2 cellular contexts compared by ENCODE assay signal in the genomic region with DNA sequence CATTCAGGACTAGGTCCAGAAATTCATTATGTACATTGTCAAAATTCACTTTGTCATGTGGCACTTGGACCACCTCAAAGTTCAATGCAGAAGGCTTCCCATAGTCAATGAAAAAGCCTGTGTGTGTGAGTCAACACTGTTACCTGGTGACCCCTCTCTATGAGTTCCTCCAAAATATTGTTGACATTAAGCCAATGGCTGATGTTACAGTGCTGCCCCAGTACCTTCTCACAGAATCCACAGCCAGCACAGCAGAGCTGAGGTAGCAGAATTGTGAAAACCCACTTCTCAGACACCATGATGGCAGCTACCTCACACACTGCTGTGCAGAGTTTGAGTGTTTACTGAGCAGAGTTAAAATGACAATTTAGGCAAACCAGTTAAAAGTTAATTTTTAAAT.
TF ChIP-seq lines count a peak whose summit lies in the region.

No MANE protein-coding gene starts in this region.

TF ChIP-seq in A549, 52 proteins besides CTCF, POLR2A, EP300 and RAD21:
- TF ChIP-seq HMGXB4 (CRISPR knock-in tag; IDR thresholded peaks at IDR 0.05; ENCODE audit: borderline replicate concordance) (no peak), SMC3 (IDR thresholded peaks at IDR 0.05) (no peak), NPAS2 (CRISPR knock-in tag; IDR thresholded peaks at IDR 0.05; ENCODE audit: borderline replicate concordance) (no peak), TP53 (CRISPR knock-in tag; IDR thresholded peaks at IDR 0.05) (no peak), CBX2 (IDR thresholded peaks at IDR 0.05; ENCODE audit: borderline replicate concordance, low read depth) (no peak), RARB (CRISPR knock-in tag; IDR thresholded peaks at IDR 0.05) (no peak), RCOR1 (IDR thresholded peaks at IDR 0.05; ENCODE audit: low read depth, low read length) (no peak), FOSB (CRISPR knock-in tag; IDR thresholded peaks at IDR 0.05) (no peak), MAZ (IDR thresholded peaks at IDR 0.05; ENCODE audit: borderline replicate concordance, low read depth, low read length) (no peak), CBX8 (IDR thresholded peaks at IDR 0.05) (no peak)
- TF ChIP-seq, protein P1, sequence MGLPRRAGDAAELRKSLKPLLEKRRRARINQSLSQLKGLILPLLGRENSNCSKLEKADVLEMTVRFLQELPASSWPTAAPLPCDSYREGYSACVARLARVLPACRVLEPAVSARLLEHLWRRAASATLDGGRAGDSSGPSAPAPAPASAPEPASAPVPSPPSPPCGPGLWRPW (IDR thresholded peaks at IDR 0.05) = no peak

TF ChIP-seq in HepG2, 621 proteins besides CTCF, POLR2A, EP300 and RAD21:
- 0 out of 4 replicates have a peak, but pooled peaks of 1 of the 2 experiments have one; percentile 28 for TF ChIP-seq NR2F1 (CRISPR knock-in tag; IDR thresholded peaks at IDR 0.05)
- TF ChIP-seq ZNF605 (CRISPR knock-in tag; IDR thresholded peaks at IDR 0.05) = no peak
- TF ChIP-seq ZNF788 (CRISPR knock-in tag; IDR thresholded peaks at IDR 0.05; ENCODE audit: borderline replicate concordance) = no peak
- TF ChIP-seq ZNF615 (CRISPR knock-in tag; IDR thresholded peaks at IDR 0.05; ENCODE audit: borderline replicate concordance) = no peak
- TF ChIP-seq LCORL (IDR thresholded peaks at IDR 0.05) = no peak
- peak; percentile 57; the same call in 1 of the 2 replicates for TF ChIP-seq LCORL (CRISPR knock-in tag; IDR thresholded peaks at IDR 0.05)
- 0 out of 2 replicates have a peak, but pooled peaks have one; percentile 31 for TF ChIP-seq REPIN1 (CRISPR knock-in tag; IDR thresholded peaks at IDR 0.05; ENCODE audit: borderline replicate concordance, low read depth)
- TF ChIP-seq SOX13 (IDR thresholded peaks at IDR 0.05) = no peak
- TF ChIP-seq SOX13 (CRISPR knock-in tag; conservative IDR thresholded peaks at IDR 0.05 in 1 of 2, IDR thresholded peaks at IDR 0.05 in 1 of 2) = peak in 1 of 2 experiments; percentile 24; a peak in 1 of 4 replicates
- peak; percentile 65 for TF ChIP-seq TFE3 (CRISPR knock-in tag; IDR thresholded peaks at IDR 0.05)
- TF ChIP-seq PREB (CRISPR knock-in tag; IDR thresholded peaks at IDR 0.05) = no peak
- TF ChIP-seq ZNF552 (CRISPR knock-in tag; IDR thresholded peaks at IDR 0.05; ENCODE audit: borderline replicate concordance) = no peak
- TF ChIP-seq NR2F6 (IDR thresholded peaks at IDR 0.05) = 0 out of 2 replicates have a peak, but pooled peaks have one; percentile 34
- no peak for TF ChIP-seq NR2F6 (CRISPR knock-in tag; IDR thresholded peaks at IDR 0.05)
- peak; percentile 86; the same call in 1 of the 2 replicates for TF ChIP-seq HOMEZ (CRISPR knock-in tag; IDR thresholded peaks at IDR 0.05; ENCODE audit: low read depth)
- peak; percentile 27; the same call in 1 of the 2 replicates for TF ChIP-seq ZBTB7B (CRISPR knock-in tag; IDR thresholded peaks at IDR 0.05)
- TF ChIP-seq RARA (CRISPR knock-in tag; IDR thresholded peaks at IDR 0.05) = peak; percentile 82
- TF ChIP-seq ZNF629 (CRISPR knock-in tag; conservative IDR thresholded peaks at IDR 0.05) = 0 out of 2 replicates have a peak, but pooled peaks have one; percentile 22
- no peak for TF ChIP-seq JARID2 (CRISPR knock-in tag; IDR thresholded peaks at IDR 0.05; ENCODE audit: insufficient replicate concordance)
- peak; percentile 44; the same call in 1 of the 2 replicates for TF ChIP-seq FOXA3 (CRISPR knock-in tag; IDR thresholded peaks at IDR 0.05)
- TF ChIP-seq MAFF (IDR thresholded peaks at IDR 0.05; ENCODE audit: low read depth, low read length) = 0 out of 2 replicates have a peak, but pooled peaks have one; percentile 40
- TF ChIP-seq ZNF607 (CRISPR knock-in tag; IDR thresholded peaks at IDR 0.05; ENCODE audit: borderline replicate concordance) = no peak
- TF ChIP-seq ZFP82 (CRISPR knock-in tag; IDR thresholded peaks at IDR 0.05; ENCODE audit: borderline replicate concordance) = no peak
- TF ChIP-seq EHMT2 (IDR thresholded peaks at IDR 0.05; ENCODE audit: borderline replicate concordance, low read depth, low read length) = peak; percentile 40; the same call in 1 of the 2 replicates
- TF ChIP-seq ZMYM4 (CRISPR knock-in tag; IDR thresholded peaks at IDR 0.05) = peak; percentile 72
- TF ChIP-seq ZNF232 (CRISPR knock-in tag; IDR thresholded peaks at IDR 0.05; ENCODE audit: borderline replicate concordance) = no peak
- TF ChIP-seq ZNF776 (CRISPR knock-in tag; IDR thresholded peaks at IDR 0.05) = no peak
- peak; percentile 38; the same call in 1 of the 2 replicates for TF ChIP-seq FOSL2 (CRISPR knock-in tag; IDR thresholded peaks at IDR 0.05)
- peak; percentile 60 for TF ChIP-seq SALL1 (CRISPR knock-in tag; IDR thresholded peaks at IDR 0.05)
- TF ChIP-seq ZNF768 (CRISPR knock-in tag; IDR thresholded peaks at IDR 0.05) = no peak
- TF ChIP-seq, protein P2, sequence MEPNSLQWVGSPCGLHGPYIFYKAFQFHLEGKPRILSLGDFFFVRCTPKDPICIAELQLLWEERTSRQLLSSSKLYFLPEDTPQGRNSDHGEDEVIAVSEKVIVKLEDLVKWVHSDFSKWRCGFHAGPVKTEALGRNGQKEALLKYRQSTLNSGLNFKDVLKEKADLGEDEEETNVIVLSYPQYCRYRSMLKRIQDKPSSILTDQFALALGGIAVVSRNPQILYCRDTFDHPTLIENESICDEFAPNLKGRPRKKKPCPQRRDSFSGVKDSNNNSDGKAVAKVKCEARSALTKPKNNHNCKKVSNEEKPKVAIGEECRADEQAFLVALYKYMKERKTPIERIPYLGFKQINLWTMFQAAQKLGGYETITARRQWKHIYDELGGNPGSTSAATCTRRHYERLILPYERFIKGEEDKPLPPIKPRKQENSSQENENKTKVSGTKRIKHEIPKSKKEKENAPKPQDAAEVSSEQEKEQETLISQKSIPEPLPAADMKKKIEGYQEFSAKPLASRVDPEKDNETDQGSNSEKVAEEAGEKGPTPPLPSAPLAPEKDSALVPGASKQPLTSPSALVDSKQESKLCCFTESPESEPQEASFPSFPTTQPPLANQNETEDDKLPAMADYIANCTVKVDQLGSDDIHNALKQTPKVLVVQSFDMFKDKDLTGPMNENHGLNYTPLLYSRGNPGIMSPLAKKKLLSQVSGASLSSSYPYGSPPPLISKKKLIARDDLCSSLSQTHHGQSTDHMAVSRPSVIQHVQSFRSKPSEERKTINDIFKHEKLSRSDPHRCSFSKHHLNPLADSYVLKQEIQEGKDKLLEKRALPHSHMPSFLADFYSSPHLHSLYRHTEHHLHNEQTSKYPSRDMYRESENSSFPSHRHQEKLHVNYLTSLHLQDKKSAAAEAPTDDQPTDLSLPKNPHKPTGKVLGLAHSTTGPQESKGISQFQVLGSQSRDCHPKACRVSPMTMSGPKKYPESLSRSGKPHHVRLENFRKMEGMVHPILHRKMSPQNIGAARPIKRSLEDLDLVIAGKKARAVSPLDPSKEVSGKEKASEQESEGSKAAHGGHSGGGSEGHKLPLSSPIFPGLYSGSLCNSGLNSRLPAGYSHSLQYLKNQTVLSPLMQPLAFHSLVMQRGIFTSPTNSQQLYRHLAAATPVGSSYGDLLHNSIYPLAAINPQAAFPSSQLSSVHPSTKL (CRISPR knock-in tag; IDR thresholded peaks at IDR 0.05) = peak; percentile 38; the same call in 1 of the 2 replicates
- TF ChIP-seq PAXIP1 (CRISPR knock-in tag; conservative IDR thresholded peaks at IDR 0.05) = 0 out of 2 replicates have a peak, but pooled peaks have one; percentile 23
- 0 out of 2 replicates have a peak, but pooled peaks have one; percentile 51 for TF ChIP-seq ZMYM3 (CRISPR knock-in tag; IDR thresholded peaks at IDR 0.05)
- no peak for TF ChIP-seq SIX4 (CRISPR knock-in tag; IDR thresholded peaks at IDR 0.05)
- no peak for TF ChIP-seq ATM (IDR thresholded peaks at IDR 0.05; ENCODE audit: borderline replicate concordance)
- TF ChIP-seq, protein P3, sequence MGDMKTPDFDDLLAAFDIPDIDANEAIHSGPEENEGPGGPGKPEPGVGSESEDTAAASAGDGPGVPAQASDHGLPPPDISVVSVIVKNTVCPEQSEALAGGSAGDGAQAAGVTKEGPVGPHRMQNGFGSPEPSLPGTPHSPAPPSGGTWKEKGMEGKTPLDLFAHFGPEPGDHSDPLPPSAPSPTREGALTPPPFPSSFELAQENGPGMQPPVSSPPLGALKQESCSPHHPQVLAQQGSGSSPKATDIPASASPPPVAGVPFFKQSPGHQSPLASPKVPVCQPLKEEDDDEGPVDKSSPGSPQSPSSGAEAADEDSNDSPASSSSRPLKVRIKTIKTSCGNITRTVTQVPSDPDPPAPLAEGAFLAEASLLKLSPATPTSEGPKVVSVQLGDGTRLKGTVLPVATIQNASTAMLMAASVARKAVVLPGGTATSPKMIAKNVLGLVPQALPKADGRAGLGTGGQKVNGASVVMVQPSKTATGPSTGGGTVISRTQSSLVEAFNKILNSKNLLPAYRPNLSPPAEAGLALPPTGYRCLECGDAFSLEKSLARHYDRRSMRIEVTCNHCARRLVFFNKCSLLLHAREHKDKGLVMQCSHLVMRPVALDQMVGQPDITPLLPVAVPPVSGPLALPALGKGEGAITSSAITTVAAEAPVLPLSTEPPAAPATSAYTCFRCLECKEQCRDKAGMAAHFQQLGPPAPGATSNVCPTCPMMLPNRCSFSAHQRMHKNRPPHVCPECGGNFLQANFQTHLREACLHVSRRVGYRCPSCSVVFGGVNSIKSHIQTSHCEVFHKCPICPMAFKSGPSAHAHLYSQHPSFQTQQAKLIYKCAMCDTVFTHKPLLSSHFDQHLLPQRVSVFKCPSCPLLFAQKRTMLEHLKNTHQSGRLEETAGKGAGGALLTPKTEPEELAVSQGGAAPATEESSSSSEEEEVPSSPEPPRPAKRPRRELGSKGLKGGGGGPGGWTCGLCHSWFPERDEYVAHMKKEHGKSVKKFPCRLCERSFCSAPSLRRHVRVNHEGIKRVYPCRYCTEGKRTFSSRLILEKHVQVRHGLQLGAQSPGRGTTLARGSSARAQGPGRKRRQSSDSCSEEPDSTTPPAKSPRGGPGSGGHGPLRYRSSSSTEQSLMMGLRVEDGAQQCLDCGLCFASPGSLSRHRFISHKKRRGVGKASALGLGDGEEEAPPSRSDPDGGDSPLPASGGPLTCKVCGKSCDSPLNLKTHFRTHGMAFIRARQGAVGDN (CRISPR knock-in tag; IDR thresholded peaks at IDR 0.05) = no peak
- peak; percentile 39 to 43; a peak in 1 of 4 replicates for TF ChIP-seq MAFK (conservative IDR thresholded peaks at IDR 0.05 in 1 of 2, IDR thresholded peaks at IDR 0.05 in 1 of 2; ENCODE audit: low read length in 2 of 2)
- no peak for TF ChIP-seq FOXA1 (IDR thresholded peaks at IDR 0.05)
- TF ChIP-seq FOXA1 (CRISPR knock-in tag; IDR thresholded peaks at IDR 0.05) = peak; percentile 27; the same call in 1 of the 2 replicates
